ENCODE assay signal across 25 cellular contexts in genomic region chr11:19994712-19995111, GRCh38.
DNase-seq lines count a peak whose midpoint lies in the region; ATAC-seq and TF ChIP-seq lines count a peak whose summit lies in the region.
"Had no signal": no experiment of that assay in that cellular context is flagged by ENCODE, and none has a peak within 500 bp of the region (broad histone marks: within the 10 kb centered on the region; RNA-seq: fewer than 3 reads in every experiment).

No MANE protein-coding gene starts in this region.

- TF ChIP-seq CTCF in Caco-2 (IDR thresholded peaks at IDR 0.05; ENCODE audit: insufficient read depth in 1 of 2, low read depth in 1 of 2, low read length in 1 of 2, severe bottlenecking in 1 of 2, unreplicated experiment in 1 of 2) (no peak), HFFc6 (IDR thresholded peaks at IDR 0.05) (no peak), fibroblast of mammary gland (conservative IDR thresholded peaks at IDR 0.05; ENCODE audit: control insufficient read depth, insufficient read depth, low read depth, low read length) (no peak), psoas muscle (IDR thresholded peaks at IDR 0.05) (no peak)

- WGBS in psoas muscle, 3 donors, result 66 to 79% (median 74%) methylated on average over 3 of the region's 3 CpGs

- no peak overlapping the region for H3K4me3 ChIP-seq in Caco-2 (ENCODE audit: low read depth, low read length)
- no peak overlapping the region for H3K4me3 ChIP-seq in fibroblast of mammary gland (ENCODE audit: control insufficient read depth, low read depth, low read length)
- no peak overlapping the region for H3K4me3 ChIP-seq in psoas muscle
- H3K4me3 ChIP-seq: testis had no signal

- POLR2A ChIA-PET in Caco-2 (lab: Charles Lee), result no interaction called here

- no TSS peak for BruUV-seq in Caco-2 (replicated peaks; lab: Mats Ljungman, UMichigan)

- no peaks in the 10 kb centered on the region for H3K36me3 ChIP-seq in Caco-2 (ENCODE audit: control insufficient read depth, insufficient read depth, low read length)
- no peaks in the 10 kb centered on the region for H3K36me3 ChIP-seq in psoas muscle (ENCODE audit: insufficient read depth in 1 of 2, low read depth in 1 of 2)
- H3K36me3 ChIP-seq: WERI-Rb-1 had no signal

- H3K4me1 ChIP-seq in Caco-2 (peaks cover 26% of the 10 kb centered on the region), psoas muscle (peaks cover 20% of the 10 kb centered on the region)
- H3K4me1 ChIP-seq: testis had no signal

- H3K4me3 Mint-ChIP-seq in Caco-2 (ENCODE audit: unreplicated experiment) (peak overlapping the region; percentile 39), HFFc6 (peak overlapping the region; percentile 34; the same call in 1 of the 2 replicates)
- H3K4me3 Mint-ChIP-seq: activated CD4-positive, alpha-beta T cell treated with anti-CD3 and anti-CD28 coated beads, Interleukin-2, amount 10 ng/mL, durations not matched to agents 7 days and 5 days; activated CD8-positive, alpha-beta memory T cell treated with anti-CD3 and anti-CD28 coated beads, Interleukin-2, amount 10 ng/mL, durations not matched to agents 7 days and 5 days; activated naive CD4-positive, alpha-beta T cell treated with anti-CD3 and anti-CD28 coated beads, Interleukin-2, amount 10 ng/mL, durations not matched to agents 7 days and 5 days; CD4-positive, CD25-positive, alpha-beta regulatory T cell; dendritic cell treated with granulocyte-macrophage colony-stimulating factor and Interleukin-4, amounts not matched to agents 40 ng/mL and 50 ng/mL, for 4 days; stimulated activated naive B cell treated with anti-CD40 and anti-IgM and Interleukin-4, amounts not matched to agents 10 μg/mL and 1 μg/mL and 100 μg/mL, for 72 hours; T-helper 2 cell treated with Interferon-gamma antibody and Interleukin-4, amounts not matched to agents 5 μg/mL and 100 μg/mL, for 36 hours had no signal

- peak in 3 of 4 donors; percentile 16 to 38 (median 27) for ATAC-seq in psoas muscle
- no peak for ATAC-seq in GM21381 (IDR thresholded peaks at IDR 0.05; ENCODE audit: unreplicated experiment)
- ATAC-seq: activated CD8-positive, alpha-beta memory T cell treated with anti-CD3 and anti-CD28 coated beads, Interleukin-2, amount 10 ng/mL, durations not matched to agents 7 days and 5 days had no signal

- H3K27me3 ChIP-seq in Caco-2 (replicated peaks; ENCODE audit: control insufficient read depth, insufficient read depth, low read length) (no peaks in the 10 kb centered on the region), psoas muscle (ENCODE audit: insufficient read depth in 3 of 3, low read length in 2 of 3) (no peaks in the 10 kb centered on the region)
- H3K27me3 ChIP-seq: testis had no signal

- H3K9me3 ChIP-seq in Caco-2 (no peaks in the 10 kb centered on the region), psoas muscle (no peaks in the 10 kb centered on the region)
- H3K9me3 ChIP-seq: testis had no signal

- H3K27ac Mint-ChIP-seq in Caco-2 (ENCODE audit: unreplicated experiment), result peak overlapping the region; percentile 80
- H3K27ac Mint-ChIP-seq in HFFc6, result peak overlapping the region; percentile 73
- H3K27ac Mint-ChIP-seq: activated CD4-positive, alpha-beta T cell treated with anti-CD3 and anti-CD28 coated beads, Interleukin-2, amount 10 ng/mL, durations not matched to agents 7 days and 5 days; activated CD8-positive, alpha-beta memory T cell treated with anti-CD3 and anti-CD28 coated beads, Interleukin-2, amount 10 ng/mL, durations not matched to agents 7 days and 5 days; activated naive CD4-positive, alpha-beta T cell treated with anti-CD3 and anti-CD28 coated beads, Interleukin-2, amount 10 ng/mL, durations not matched to agents 7 days and 5 days; CD4-positive, CD25-positive, alpha-beta regulatory T cell; dendritic cell treated with granulocyte-macrophage colony-stimulating factor and Interleukin-4, amounts not matched to agents 40 ng/mL and 50 ng/mL, for 4 days; stimulated activated naive B cell treated with anti-CD40 and anti-IgM and Interleukin-4, amounts not matched to agents 10 μg/mL and 1 μg/mL and 100 μg/mL, for 72 hours; T-helper 2 cell treated with Interferon-gamma antibody and Interleukin-4, amounts not matched to agents 5 μg/mL and 100 μg/mL, for 36 hours had no signal

- no peaks in the 10 kb centered on the region for H3K9me3 Mint-ChIP-seq in Caco-2 (ENCODE audit: unreplicated experiment)
- no peaks in the 10 kb centered on the region for H3K9me3 Mint-ChIP-seq in HFFc6
- H3K9me3 Mint-ChIP-seq: activated CD4-positive, alpha-beta T cell treated with anti-CD3 and anti-CD28 coated beads, Interleukin-2, amount 10 ng/mL, durations not matched to agents 7 days and 5 days; activated naive CD4-positive, alpha-beta T cell treated with anti-CD3 and anti-CD28 coated beads, Interleukin-2, amount 10 ng/mL, durations not matched to agents 7 days and 5 days; CD4-positive, CD25-positive, alpha-beta regulatory T cell; dendritic cell treated with granulocyte-macrophage colony-stimulating factor and Interleukin-4, amounts not matched to agents 40 ng/mL and 50 ng/mL, for 4 days; stimulated activated naive B cell treated with anti-CD40 and anti-IgM and Interleukin-4, amounts not matched to agents 10 μg/mL and 1 μg/mL and 100 μg/mL, for 72 hours; T-helper 2 cell treated with Interferon-gamma antibody and Interleukin-4, amounts not matched to agents 5 μg/mL and 100 μg/mL, for 36 hours had no signal

- no peak for DNase-seq in Caco-2
- DNase-seq in HFFc6, result no peak
- peak; percentile 32 for DNase-seq in fibroblast of mammary gland (ENCODE audit: low read depth)
- DNase-seq in psoas muscle, result no peak
- no peak for DNase-seq in GOT3 (lab: John Stamatoyannopoulos, UW)
- DNase-seq in NCI-H510A (lab: John Stamatoyannopoulos, UW), result no peak
- DNase-seq: activated CD4-positive, alpha-beta T cell treated with anti-CD3 and anti-CD28 coated beads, Interleukin-2, amount 10 ng/mL, durations not matched to agents 7 days and 5 days; activated CD8-positive, alpha-beta memory T cell treated with anti-CD3 and anti-CD28 coated beads, Interleukin-2, amount 10 ng/mL, durations not matched to agents 7 days and 5 days; activated naive CD4-positive, alpha-beta T cell treated with anti-CD3 and anti-CD28 coated beads, Interleukin-2, amount 10 ng/mL, durations not matched to agents 7 days and 5 days; amygdala; caudate nucleus; CD4-positive, CD25-positive, alpha-beta regulatory T cell; head of caudate nucleus; mesendoderm; NCI-H1092; NCI-H187 treated with DMSO at 0.1 percent for 48 hours; NCI-H226; NCI-H748 treated with DMSO at 0.1 percent for 48 hours; stimulated activated CD4-positive, alpha-beta T cell treated with anti-CD3 and anti-CD28 coated beads, Interleukin-4, amount 100 ng/mL, for 24 hours; stimulated activated naive B cell treated with anti-CD40 and anti-IgM and Interleukin-4, amounts not matched to agents 10 μg/mL and 1 μg/mL and 100 μg/mL, for 72 hours; testis; WERI-Rb-1 had no signal

- H3K27me3 Mint-ChIP-seq in Caco-2 (ENCODE audit: insufficient read depth, unreplicated experiment), result no peaks in the 10 kb centered on the region
- peaks cover 4% of the 10 kb centered on the region for H3K27me3 Mint-ChIP-seq in HFFc6 (ENCODE audit: insufficient read depth)
- H3K27me3 Mint-ChIP-seq: activated CD4-positive, alpha-beta T cell treated with anti-CD3 and anti-CD28 coated beads, Interleukin-2, amount 10 ng/mL, durations not matched to agents 7 days and 5 days; activated naive CD4-positive, alpha-beta T cell treated with anti-CD3 and anti-CD28 coated beads, Interleukin-2, amount 10 ng/mL, durations not matched to agents 7 days and 5 days; CD4-positive, CD25-positive, alpha-beta regulatory T cell; dendritic cell treated with granulocyte-macrophage colony-stimulating factor and Interleukin-4, amounts not matched to agents 40 ng/mL and 50 ng/mL, for 4 days had no signal

- H3K4me1 Mint-ChIP-seq in Caco-2 (ENCODE audit: low read depth, unreplicated experiment), result peaks cover 26% of the 10 kb centered on the region
- H3K4me1 Mint-ChIP-seq in HFFc6 (ENCODE audit: low read depth), result peaks cover 27% of the 10 kb centered on the region
- H3K4me1 Mint-ChIP-seq: activated CD4-positive, alpha-beta T cell treated with anti-CD3 and anti-CD28 coated beads, Interleukin-2, amount 10 ng/mL, durations not matched to agents 7 days and 5 days; activated CD8-positive, alpha-beta memory T cell treated with anti-CD3 and anti-CD28 coated beads, Interleukin-2, amount 10 ng/mL, durations not matched to agents 7 days and 5 days; activated naive CD4-positive, alpha-beta T cell treated with anti-CD3 and anti-CD28 coated beads, Interleukin-2, amount 10 ng/mL, durations not matched to agents 7 days and 5 days; CD4-positive, CD25-positive, alpha-beta regulatory T cell; stimulated activated naive B cell treated with anti-CD40 and anti-IgM and Interleukin-4, amounts not matched to agents 10 μg/mL and 1 μg/mL and 100 μg/mL, for 72 hours had no signal

- CTCF ChIA-PET in Caco-2 (lab: Charles Lee), result interaction anchor here (1.0 to 1.4 kb wide), 2 partner anchors 18 to 42 kb away, joined by 4 to 5 read pairs; no protein-coding TSS in a partner anchor

- peak overlapping the region; percentile 50 for H3K27ac ChIP-seq in psoas muscle
- H3K27ac ChIP-seq: testis, WERI-Rb-1 had no signal

- intact Hi-C loops in Caco-2 (cut with micrococcal nuclease; ENCODE audit: unreplicated experiment) (no loop called here), psoas muscle (cut with DNase I) (loop anchor here in 1 of 2 donors (10.0 kb wide), 1 partner anchor 60 kb away; no protein-coding TSS in a partner anchor)

- H3K36me3 Mint-ChIP-seq in Caco-2 (ENCODE audit: insufficient read depth, unreplicated experiment) (peaks cover 7% of the 10 kb centered on the region), HFFc6 (ENCODE audit: low read depth) (peaks cover 30% of the 10 kb centered on the region)
- H3K36me3 Mint-ChIP-seq: activated CD8-positive, alpha-beta memory T cell treated with anti-CD3 and anti-CD28 coated beads, Interleukin-2, amount 10 ng/mL, durations not matched to agents 7 days and 5 days; activated naive CD4-positive, alpha-beta T cell treated with anti-CD3 and anti-CD28 coated beads, Interleukin-2, amount 10 ng/mL, durations not matched to agents 7 days and 5 days; CD4-positive, CD25-positive, alpha-beta regulatory T cell; stimulated activated naive B cell treated with anti-CD40 and anti-IgM and Interleukin-4, amounts not matched to agents 10 μg/mL and 1 μg/mL and 100 μg/mL, for 72 hours had no signal
